ENCODE assay signal across 21 cellular contexts in genomic region chr15:29522373-29523276, GRCh38.
DNase-seq lines count a peak whose midpoint lies in the region; ATAC-seq and TF ChIP-seq lines count a peak whose summit lies in the region.
"Had no signal": no experiment of that assay in that cellular context is flagged by ENCODE, and none has a peak within 500 bp of the region (broad histone marks: within the 10 kb centered on the region; RNA-seq: fewer than 3 reads in every experiment).

No MANE protein-coding gene starts in this region.

- H3K27ac ChIP-seq in smooth muscle cell (ENCODE audit: low read depth), result no peak overlapping the region
- H3K27ac ChIP-seq: brain microvascular endothelial cell, dorsolateral prefrontal cortex, SJSA1, spleen had no signal

- H3K4me1 ChIP-seq in NT2/D1 (ENCODE audit: insufficient read depth, insufficient read length), result no peaks in the 10 kb centered on the region
- H3K4me1 ChIP-seq in smooth muscle cell (ENCODE audit: low read depth), result no peaks in the 10 kb centered on the region
- H3K4me1 ChIP-seq: SJSA1, spleen had no signal

- CTCF ChIA-PET in activated CD4-positive, alpha-beta T cell treated with anti-CD3 and anti-CD28 coated beads for 36 hours (lab: Charles Lee), result no interaction called here

- TF ChIP-seq CTCF in epithelial cell of proximal tubule (conservative IDR thresholded peaks at IDR 0.05; ENCODE audit: low read depth, low read length) (no peak), smooth muscle cell (IDR thresholded peaks at IDR 0.05; ENCODE audit: borderline replicate concordance, insufficient read depth, poor library complexity, severe bottlenecking) (no peak)

- peaks cover 5% of the 10 kb centered on the region for H3K27me3 Mint-ChIP-seq in activated CD4-positive, alpha-beta T cell treated with anti-CD3 and anti-CD28 coated beads for 36 hours
- H3K27me3 Mint-ChIP-seq: activated CD4-positive, alpha-beta T cell treated with anti-CD3 and anti-CD28 coated beads, Interleukin-2, amount 10 ng/mL, durations not matched to agents 7 days and 5 days had no signal

- H2AFZ ChIP-seq in smooth muscle cell (ENCODE audit: low read depth), result no peak overlapping the region

- peak overlapping the region; percentile 25 for H3K4me2 ChIP-seq in smooth muscle cell

- H3K9ac ChIP-seq in NT2/D1 (ENCODE audit: insufficient read length, low read depth) (no peak overlapping the region), smooth muscle cell (ENCODE audit: low read depth) (no peak overlapping the region)

- H3K4me1 Mint-ChIP-seq in activated CD4-positive, alpha-beta T cell treated with anti-CD3 and anti-CD28 coated beads for 36 hours, result no peaks in the 10 kb centered on the region
- H3K4me1 Mint-ChIP-seq: stimulated activated memory B cell treated with anti-CD40 and anti-IgM and Interleukin-4, amounts not matched to agents 10 μg/mL and 1 μg/mL and 100 μg/mL, for 72 hours had no signal

- intact Hi-C loops in activated CD4-positive, alpha-beta T cell treated with anti-CD3 and anti-CD28 coated beads for 36 hours (cut with DNase I, micrococcal nuclease), result no loop called here

- no peaks in the 10 kb centered on the region for H3K27me3 ChIP-seq in NT2/D1 (ENCODE audit: insufficient read depth, insufficient read length)
- H3K27me3 ChIP-seq in smooth muscle cell (ENCODE audit: low read depth), result no peaks in the 10 kb centered on the region
- H3K27me3 ChIP-seq: brain microvascular endothelial cell, dorsolateral prefrontal cortex, spleen had no signal

- no peak for ATAC-seq in HG02623 (IDR thresholded peaks at IDR 0.05; ENCODE audit: unreplicated experiment)
- no peak for ATAC-seq in activated CD4-positive, alpha-beta T cell treated with anti-CD3 and anti-CD28 coated beads for 36 hours
- ATAC-seq: activated naive CD4-positive, alpha-beta T cell treated with anti-CD3 and anti-CD28 coated beads, Interleukin-2, amount 50 U/mL, for 72 hours; CD8-positive, alpha-beta T cell; left ventricle myocardium superior; naive thymus-derived CD4-positive, alpha-beta T cell; stimulated activated memory B cell treated with anti-CD40 and anti-IgM and Interleukin-4, amounts not matched to agents 10 μg/mL and 1 μg/mL and 100 μg/mL, for 72 hours had no signal

- H3K4me3 Mint-ChIP-seq in activated CD4-positive, alpha-beta T cell treated with anti-CD3 and anti-CD28 coated beads for 36 hours, result no peak overlapping the region
- H3K4me3 Mint-ChIP-seq: activated CD4-positive, alpha-beta T cell treated with anti-CD3 and anti-CD28 coated beads, Interleukin-2, amount 10 ng/mL, durations not matched to agents 7 days and 5 days; CD8-positive, alpha-beta T cell; naive thymus-derived CD4-positive, alpha-beta T cell; stimulated activated memory B cell treated with anti-CD40 and anti-IgM and Interleukin-4, amounts not matched to agents 10 μg/mL and 1 μg/mL and 100 μg/mL, for 72 hours had no signal

- H3K79me2 ChIP-seq in smooth muscle cell (ENCODE audit: low read depth), result no peaks in the 10 kb centered on the region

- DNase-seq in DMS79 treated with DMSO at 0.1 percent for 48 hours (lab: John Stamatoyannopoulos, UW), result peak; percentile 17
- DNase-seq in DMS79 (lab: John Stamatoyannopoulos, UW), result no peak
- peak; percentile 11 for DNase-seq in NT2/D1 (ENCODE audit: low read depth, low spot score)
- peak; percentile 72 for DNase-seq in epithelial cell of proximal tubule (ENCODE audit: low read depth)
- DNase-seq in smooth muscle cell (lab: John Stamatoyannopoulos, UW; ENCODE audit: unreplicated experiment), result no peak
- no peak for DNase-seq in medulla oblongata (ENCODE audit: extremely low spot score)
- DNase-seq in activated CD4-positive, alpha-beta T cell treated with anti-CD3 and anti-CD28 coated beads for 36 hours, result no peak
- DNase-seq: activated CD4-positive, alpha-beta T cell treated with anti-CD3 and anti-CD28 coated beads, Interleukin-2, amount 10 ng/mL, durations not matched to agents 7 days and 5 days; activated T-cell treated with anti-CD3 and anti-CD28 coated beads, Interleukin-2, amount 50 U/mL, for 1 hour; brain microvascular endothelial cell; CD8-positive, alpha-beta T cell; dorsolateral prefrontal cortex; hypothalamus; left ventricle myocardium superior; naive thymus-derived CD4-positive, alpha-beta T cell; NCI-H2171 treated with DMSO at 0.1 percent for 48 hours; spleen had no signal

- H3K9me3 Mint-ChIP-seq in activated CD4-positive, alpha-beta T cell treated with anti-CD3 and anti-CD28 coated beads for 36 hours (ENCODE audit: low read depth), result peaks cover 10% of the 10 kb centered on the region

- no peaks in the 10 kb centered on the region for H3K36me3 Mint-ChIP-seq in activated CD4-positive, alpha-beta T cell treated with anti-CD3 and anti-CD28 coated beads for 36 hours (ENCODE audit: low read depth)
- H3K36me3 Mint-ChIP-seq: CD8-positive, alpha-beta T cell; stimulated activated memory B cell treated with anti-CD40 and anti-IgM and Interleukin-4, amounts not matched to agents 10 μg/mL and 1 μg/mL and 100 μg/mL, for 72 hours had no signal

- no peak overlapping the region for H3K27ac Mint-ChIP-seq in activated CD4-positive, alpha-beta T cell treated with anti-CD3 and anti-CD28 coated beads for 36 hours
- H3K27ac Mint-ChIP-seq: activated CD4-positive, alpha-beta T cell treated with anti-CD3 and anti-CD28 coated beads, Interleukin-2, amount 10 ng/mL, durations not matched to agents 7 days and 5 days; activated naive CD4-positive, alpha-beta T cell treated with anti-CD3 and anti-CD28 coated beads, Interleukin-2, amount 50 U/mL, for 72 hours; CD8-positive, alpha-beta T cell; naive thymus-derived CD4-positive, alpha-beta T cell; stimulated activated memory B cell treated with anti-CD40 and anti-IgM and Interleukin-4, amounts not matched to agents 10 μg/mL and 1 μg/mL and 100 μg/mL, for 72 hours had no signal

- H3K4me3 ChIP-seq in NT2/D1 (ENCODE audit: insufficient read length, low read depth) (no peak overlapping the region), epithelial cell of proximal tubule (ENCODE audit: low read depth, low read length) (peak overlapping the region; percentile 3), smooth muscle cell (no peak overlapping the region)
- H3K4me3 ChIP-seq: dorsolateral prefrontal cortex, SJSA1, spleen had no signal

- H4K20me1 ChIP-seq in smooth muscle cell (ENCODE audit: low read depth), result no peaks in the 10 kb centered on the region

- no peaks in the 10 kb centered on the region for H3F3A ChIP-seq in smooth muscle cell (ENCODE audit: low read depth)

- H3K36me3 ChIP-seq in NT2/D1 (ENCODE audit: insufficient read depth, insufficient read length, low read length) (no peaks in the 10 kb centered on the region), smooth muscle cell (ENCODE audit: low read depth) (no peaks in the 10 kb centered on the region)
- H3K36me3 ChIP-seq: brain microvascular endothelial cell, SJSA1, spleen had no signal

- POLR2A ChIA-PET in activated CD4-positive, alpha-beta T cell treated with anti-CD3 and anti-CD28 coated beads for 36 hours (lab: Charles Lee), result no interaction called here

- 56% methylated on average over 7 of the region's 7 CpGs for WGBS in smooth muscle cell (ENCODE audit: low lambda C conversion rate)

- H3K9me3 ChIP-seq in NT2/D1 (ENCODE audit: insufficient read depth, low read length), result no peaks in the 10 kb centered on the region; the same call in 1 of the 2 replicates
- H3K9me3 ChIP-seq in smooth muscle cell (replicated peaks; ENCODE audit: low read depth), result no peaks in the 10 kb centered on the region
- H3K9me3 ChIP-seq: SJSA1 had no signal

Comparison
In these comparisons a context has a peak if more than half of its experiments do, and no peak if none do; other contexts are left out.
1. DNase-seq: peak in DMS79 treated with DMSO at 0.1 percent for 48 hours (single experiment), NT2/D1 (single experiment) and epithelial cell of proximal tubule (single experiment); none in DMS79 (single experiment), smooth muscle cell (single experiment), medulla oblongata (single experiment) and activated CD4-positive, alpha-beta T cell treated with anti-CD3 and anti-CD28 coated beads for 36 hours (single experiment).